Comparison of ENCODE assay signal across 1 cellular context in the genomic region with DNA sequence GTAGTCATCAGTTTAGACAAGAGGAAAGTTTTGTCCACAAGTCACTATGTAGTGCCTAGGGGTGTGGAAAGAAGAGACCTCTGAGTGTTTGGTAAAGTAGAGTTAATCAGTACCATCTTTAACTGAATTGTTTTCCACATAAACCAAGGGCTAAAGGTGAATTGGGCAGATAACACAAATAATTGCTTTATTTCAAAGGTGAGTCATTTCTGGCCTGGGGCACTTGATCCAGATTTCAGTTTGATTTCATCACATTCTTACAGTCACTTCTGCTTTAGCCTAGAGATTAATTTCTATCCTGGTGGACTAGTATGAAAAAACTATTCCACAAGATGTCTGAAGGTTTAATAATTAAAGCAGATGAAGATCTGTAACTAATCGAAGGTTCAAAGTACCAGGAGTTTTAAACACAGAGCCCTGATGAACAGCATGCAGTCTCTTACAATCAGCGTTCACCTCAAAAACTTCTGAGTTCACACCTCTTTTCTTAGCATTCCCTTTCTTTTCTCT.
TF ChIP-seq lines count a peak whose summit lies in the region.

No MANE protein-coding gene starts in this region.

TF ChIP-seq in liver, 16 proteins besides CTCF, POLR2A, EP300 and RAD21 (continued from another document):
- peak; percentile 29 to 35 for TF ChIP-seq EGR1 (IDR thresholded peaks at IDR 0.05; ENCODE audit: low read depth in 2 of 2)
TF ChIP-seq in liver: peak in this region for 15.
